15 cellular contexts compared by ENCODE assay signal in genomic region chr18:8695932-8696510, GRCh38. TPM values are rescaled to one million over a fixed set of nuclear protein-coding genes. Genes with fewer than 3 reads are reported as not detected.
A peak's percentile ranks its signal among the peaks of the same experiment; 100 is the strongest.
DNase-seq lines count a peak whose midpoint lies in the region; ATAC-seq, FAIRE-seq and TF ChIP-seq lines count a peak whose summit lies in the region.
"Had no signal": no experiment of that assay in that cellular context is flagged by ENCODE, and none has a peak within 500 bp of the region (broad histone marks: within the 10 kb centered on the region; RNA-seq: fewer than 3 reads in every experiment).

No MANE protein-coding gene starts in this region.

- in situ Hi-C loops in HepG2 (cut with HindIII; ENCODE audit: extremely low pct_ligation_motif_present, low pct_unique_long_range_greater_than_20kb) = no loop called here

- no peak overlapping the region for H3K9ac ChIP-seq in HepG2 (ENCODE audit: insufficient read depth, low read depth, low read length)

- peaks cover 0 to 3% of the 10 kb centered on the region in 2 experiments; a peak in 2 of 5 replicates for H3K27me3 ChIP-seq in HepG2 (ENCODE audit: control insufficient read depth in 1 of 2, insufficient read depth in 2 of 2, low read length in 2 of 2)
- H3K27me3 ChIP-seq in H7 (ENCODE audit: control insufficient read depth, insufficient read depth, low read length) = no peaks in the 10 kb centered on the region

- TF ChIP-seq RAD21 in HepG2 (CRISPR knock-in tag; IDR thresholded peaks at IDR 0.05) = no peak

- POLR2A ChIA-PET in HepG2 (lab: Yijun Ruan, JAX) = no interaction called here

- TF ChIP-seq EP300 in HepG2 (IDR thresholded peaks at IDR 0.05; ENCODE audit: low read depth in 2 of 2, low read length in 2 of 2) = no peak
- TF ChIP-seq EP300 in HepG2 (CRISPR knock-in tag; IDR thresholded peaks at IDR 0.05; ENCODE audit: borderline replicate concordance) = no peak

- DNase-seq in memory B cell (ENCODE audit: low spot score in 2 of 2) (peak in 1 of 2 donors; percentile 42), HPDE6-E6E7 (ENCODE audit: extremely low spot score) (no peak), HepG2 (ENCODE audit: low spot score) (no peak), H7 (no peak)
- no peak for DNase-seq in activated T-cell treated with anti-CD3 and anti-CD28 coated beads, Interleukin-2, amount 50 U/mL, for 24 hours
- DNase-seq: SHP77 treated with DMSO at 0.1 percent for 48 hours had no signal

- no peaks in the 10 kb centered on the region for H3K79me2 ChIP-seq in HepG2 (ENCODE audit: insufficient read depth, low read length)

- H3K9me3 Mint-ChIP-seq in IgD-negative memory B cell = no peaks in the 10 kb centered on the region
- H3K9me3 Mint-ChIP-seq in memory B cell = no peaks in the 10 kb centered on the region
- H3K9me3 Mint-ChIP-seq in activated T-cell treated with anti-CD3 and anti-CD28 coated beads, Interleukin-2, amount 50 U/mL, for 24 hours = no peaks in the 10 kb centered on the region
- H3K9me3 Mint-ChIP-seq: GM23338; natural killer cell treated with Interleukin-12 subunit alpha and Interleukin-12 subunit beta and Interleukin-15 and Interleukin-18, amount 100 ng/mL, for 72 hours had no signal

- H3K27ac Mint-ChIP-seq in IgD-negative memory B cell (peak overlapping the region; percentile 12 to 86 (median 28)), memory B cell (peak overlapping the region; percentile 90)
- no peak overlapping the region for H3K27ac Mint-ChIP-seq in activated T-cell treated with anti-CD3 and anti-CD28 coated beads, Interleukin-2, amount 50 U/mL, for 24 hours
- H3K27ac Mint-ChIP-seq: activated CD8-positive, alpha-beta memory T cell treated with anti-CD3 and anti-CD28 coated beads, Interleukin-2, amount 10 ng/mL, durations not matched to agents 7 days and 5 days; GM23338; natural killer cell treated with Interleukin-12 subunit alpha and Interleukin-12 subunit beta and Interleukin-15 and Interleukin-18, amount 100 ng/mL, for 72 hours had no signal

- CTCF ChIA-PET in HepG2 (lab: Yijun Ruan, JAX; ENCODE audit: low intra/inter-chr PET ratio, low total read pairs) = interaction anchor here (1.1 to 2.9 kb wide), 3 partner anchors 42 to 292 kb away, joined by 5 to 14 read pairs (median 14); no protein-coding TSS in a partner anchor

- peak; percentile 58 for ATAC-seq in GM18867 (IDR thresholded peaks at IDR 0.05; ENCODE audit: unreplicated experiment)
- peak; percentile 55 for ATAC-seq in HG02588 (IDR thresholded peaks at IDR 0.05; ENCODE audit: unreplicated experiment)
- ATAC-seq in memory B cell (ENCODE audit: low read depth) = peak; percentile 96
- no peak for ATAC-seq in HepG2

- no peaks in the 10 kb centered on the region for H3K36me3 ChIP-seq in HepG2 (replicated peaks in 1 of 2; ENCODE audit: control insufficient read depth in 1 of 2, insufficient read depth in 2 of 2, low read length in 2 of 2)
- no peaks in the 10 kb centered on the region for H3K36me3 ChIP-seq in H7 (replicated peaks; ENCODE audit: control insufficient read depth, insufficient read depth, low read length)
- H3K36me3 ChIP-seq: thoracic aorta had no signal

- TF ChIP-seq CTCF in HepG2 (CRISPR knock-in tag; IDR thresholded peaks at IDR 0.05) = no peak

- BruUV-seq in HepG2 (replicated peaks; lab: Mats Ljungman, UMichigan) = no TSS peak

- H3K27ac ChIP-seq in HepG2 (ENCODE audit: extremely low read length, insufficient read depth, low read length) = no peak overlapping the region
- H3K27ac ChIP-seq: skin epidermis, thoracic aorta had no signal

- H4K20me1 ChIP-seq in HepG2 (ENCODE audit: insufficient read depth, low read length) = no peaks in the 10 kb centered on the region

- H3K36me3 Mint-ChIP-seq in IgD-negative memory B cell (no peaks in the 10 kb centered on the region), memory B cell (no peaks in the 10 kb centered on the region)
- H3K36me3 Mint-ChIP-seq in activated T-cell treated with anti-CD3 and anti-CD28 coated beads, Interleukin-2, amount 50 U/mL, for 24 hours (ENCODE audit: low read depth) = no peaks in the 10 kb centered on the region
- H3K36me3 Mint-ChIP-seq: activated CD8-positive, alpha-beta memory T cell treated with anti-CD3 and anti-CD28 coated beads, Interleukin-2, amount 10 ng/mL, durations not matched to agents 7 days and 5 days; natural killer cell treated with Interleukin-12 subunit alpha and Interleukin-12 subunit beta and Interleukin-15 and Interleukin-18, amount 100 ng/mL, for 72 hours had no signal

- H3K4me1 ChIP-seq in HepG2 (ENCODE audit: insufficient read depth, low read length) = no peaks in the 10 kb centered on the region

- H3K9me3 ChIP-seq in HepG2 (ENCODE audit: low read length) = no peaks in the 10 kb centered on the region
- H3K9me3 ChIP-seq: thoracic aorta had no signal

- WGBS in HepG2 (ENCODE audit: low lambda C conversion rate) = 2% methylated on average over 3 of the region's 3 CpGs

- no peak for TF ChIP-seq POLR2A in HepG2 (IDR thresholded peaks at IDR 0.05; ENCODE audit: insufficient read depth in 1 of 2, low read depth in 2 of 2, low read length in 2 of 2)

- H3K4me3 ChIP-seq in HepG2 (replicated peaks in 1 of 3; ENCODE audit: insufficient read depth in 1 of 3, low read depth in 2 of 3, low read length in 3 of 3) (no peak overlapping the region), H7 (ENCODE audit: insufficient read depth, low read depth, low read length) (no peak overlapping the region)
- H3K4me3 ChIP-seq: GM23338, skin epidermis, thoracic aorta had no signal

- H3K27me3 Mint-ChIP-seq in IgD-negative memory B cell = peaks cover 4% of the 10 kb centered on the region
- H3K27me3 Mint-ChIP-seq in memory B cell = peaks cover 2% of the 10 kb centered on the region
- peaks cover 19% of the 10 kb centered on the region for H3K27me3 Mint-ChIP-seq in activated T-cell treated with anti-CD3 and anti-CD28 coated beads, Interleukin-2, amount 50 U/mL, for 24 hours

- no peak for FAIRE-seq in HepG2 (lab: Jason Lieb, UNC)
- FAIRE-seq: D721Med had no signal

- H3K4me3 Mint-ChIP-seq in IgD-negative memory B cell (peak overlapping the region in 3 of 4 donors; percentile 10 to 56 (median 56)), memory B cell (peak overlapping the region; percentile 30)
- H3K4me3 Mint-ChIP-seq in activated T-cell treated with anti-CD3 and anti-CD28 coated beads, Interleukin-2, amount 50 U/mL, for 24 hours = no peak overlapping the region
- H3K4me3 Mint-ChIP-seq: activated CD8-positive, alpha-beta memory T cell treated with anti-CD3 and anti-CD28 coated beads, Interleukin-2, amount 10 ng/mL, durations not matched to agents 7 days and 5 days; GM23338; natural killer cell treated with Interleukin-12 subunit alpha and Interleukin-12 subunit beta and Interleukin-15 and Interleukin-18, amount 100 ng/mL, for 72 hours had no signal

- no peak overlapping the region for H2AFZ ChIP-seq in HepG2 (ENCODE audit: low read length)
- H2AFZ ChIP-seq: GM23338 had no signal

- no peak overlapping the region for H3K4me2 ChIP-seq in HepG2 (ENCODE audit: low read depth, low read length)
- H3K4me2 ChIP-seq: GM23338 had no signal

- H3K4me1 Mint-ChIP-seq in IgD-negative memory B cell (peaks cover 8% of the 10 kb centered on the region in 3 donors), memory B cell (peaks cover 9% of the 10 kb centered on the region)
- H3K4me1 Mint-ChIP-seq in activated T-cell treated with anti-CD3 and anti-CD28 coated beads, Interleukin-2, amount 50 U/mL, for 24 hours (ENCODE audit: low read depth) = no peaks in the 10 kb centered on the region
- H3K4me1 Mint-ChIP-seq: activated CD8-positive, alpha-beta memory T cell treated with anti-CD3 and anti-CD28 coated beads, Interleukin-2, amount 10 ng/mL, durations not matched to agents 7 days and 5 days; GM23338 had no signal

- intact Hi-C loops in HepG2 (cut with micrococcal nuclease; ENCODE audit: unreplicated experiment) = loop anchor here (1.0 to 5.0 kb wide), 3 partner anchors 186 to 292 kb away; no protein-coding TSS in a partner anchor

TF ChIP-seq in HepG2, 621 proteins besides CTCF, POLR2A, EP300 and RAD21 (continues in another document):
- TF ChIP-seq, protein P1, sequence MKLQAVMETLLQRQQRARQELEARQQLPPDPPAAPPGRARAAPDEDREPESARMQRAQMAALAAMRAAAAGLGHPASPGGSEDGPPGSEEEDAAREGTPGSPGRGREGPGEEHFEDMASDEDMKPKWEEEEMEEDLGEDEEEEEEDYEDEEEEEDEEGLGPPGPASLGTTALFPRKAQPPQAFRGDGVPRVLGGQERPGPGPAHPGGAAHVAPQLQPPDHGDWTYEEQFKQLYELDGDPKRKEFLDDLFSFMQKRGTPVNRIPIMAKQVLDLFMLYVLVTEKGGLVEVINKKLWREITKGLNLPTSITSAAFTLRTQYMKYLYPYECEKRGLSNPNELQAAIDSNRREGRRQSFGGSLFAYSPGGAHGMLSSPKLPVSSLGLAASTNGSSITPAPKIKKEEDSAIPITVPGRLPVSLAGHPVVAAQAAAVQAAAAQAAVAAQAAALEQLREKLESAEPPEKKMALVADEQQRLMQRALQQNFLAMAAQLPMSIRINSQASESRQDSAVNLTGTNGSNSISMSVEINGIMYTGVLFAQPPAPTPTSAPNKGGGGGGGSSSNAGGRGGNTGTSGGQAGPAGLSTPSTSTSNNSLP (IDR thresholded peaks at IDR 0.05; ENCODE audit: low read depth, low read length) = no peak

RNA-seq across cellular contexts. Expression of gene MTCL1, which starts 9.3 kb away (rescaled TPM):
- polyA plus RNA-seq in IgD-negative memory B cell (0.28 TPM), HepG2 (2011; rRNA removed) (2.0 and 3.2 TPM in 2 replicates)
- total RNA-seq in HepG2 (2016; rRNA removed; fragmentation: Illumina TruSeq; extraction: Trizol) = 1.5 and 3.1 TPM in 2 replicates
- 13.2 and 14.6 TPM in 2 replicates for total RNA-seq in HepG2 (2016; cell fraction: cytosol; rRNA removed; fragmentation: Illumina TruSeq; extraction: Trizol; ENCODE audit: low read depth)
- total RNA-seq in HepG2 (2016; cell fraction: insoluble cytoplasmic fraction; rRNA removed; fragmentation: Illumina TruSeq; extraction: Trizol) = 1.3 and 2.8 TPM in 2 replicates
- 3.0 and 3.1 TPM in 2 replicates for total RNA-seq in HepG2 (2016; cell fraction: membrane; rRNA removed; fragmentation: Illumina TruSeq; extraction: Trizol)
- total RNA-seq in HepG2 (2016; cell fraction: nucleus; rRNA removed; fragmentation: Illumina TruSeq; extraction: Trizol) = 3.9 and 5.1 TPM in 2 replicates
- polyA plus RNA-seq in HepG2 (2011; cell fraction: cytosol; rRNA removed) = 1.5 and 2.5 TPM in 2 replicates
- polyA plus RNA-seq in HepG2 (2011; cell fraction: nucleus; rRNA removed) = 6.4 and 11.2 TPM in 2 replicates
- 1.3 and 1.7 TPM in 2 replicates for polyA plus RNA-seq in HepG2 (2012)
- polyA plus RNA-seq in HepG2 (2016; cell fraction: cytosol; fragmentation: Illumina TruSeq; extraction: Trizol; ENCODE audit: low read depth) = 0.06 and 0.15 TPM in 2 replicates
- polyA plus RNA-seq in HepG2 (2016; cell fraction: insoluble cytoplasmic fraction; fragmentation: Illumina TruSeq; extraction: Trizol; ENCODE audit: low read depth) = 1.9 and 2.2 TPM in 2 replicates
- 0.32 and 0.42 TPM in 2 replicates for polyA plus RNA-seq in HepG2 (2016; cell fraction: membrane; fragmentation: Illumina TruSeq; extraction: Trizol; ENCODE audit: low read depth)
- 5.4 and 6.1 TPM in 2 replicates for polyA plus RNA-seq in HepG2 (2016; cell fraction: nucleus; fragmentation: Illumina TruSeq; extraction: Trizol; ENCODE audit: insufficient read depth, low read depth)
- 6.9 and 30.0 TPM in 2 replicates for polyA minus RNA-seq in HepG2 (2011; rRNA and poly(A)+ RNA removed; ENCODE audit: low replicate concordance)
- 2.4 and 3.2 TPM in 2 replicates for polyA minus RNA-seq in HepG2 (2011; cell fraction: cytosol; rRNA and poly(A)+ RNA removed)
- 13.9 and 18.2 TPM in 2 replicates for polyA minus RNA-seq in HepG2 (2011; cell fraction: nucleus; rRNA and poly(A)+ RNA removed)
- total RNA-seq in H7 (2014; rRNA removed; shearing (Covaris generic)) = 16.0 and 24.6 TPM in 2 replicates
